ENCODE assay signal across 8 cellular contexts in the genomic region with DNA sequence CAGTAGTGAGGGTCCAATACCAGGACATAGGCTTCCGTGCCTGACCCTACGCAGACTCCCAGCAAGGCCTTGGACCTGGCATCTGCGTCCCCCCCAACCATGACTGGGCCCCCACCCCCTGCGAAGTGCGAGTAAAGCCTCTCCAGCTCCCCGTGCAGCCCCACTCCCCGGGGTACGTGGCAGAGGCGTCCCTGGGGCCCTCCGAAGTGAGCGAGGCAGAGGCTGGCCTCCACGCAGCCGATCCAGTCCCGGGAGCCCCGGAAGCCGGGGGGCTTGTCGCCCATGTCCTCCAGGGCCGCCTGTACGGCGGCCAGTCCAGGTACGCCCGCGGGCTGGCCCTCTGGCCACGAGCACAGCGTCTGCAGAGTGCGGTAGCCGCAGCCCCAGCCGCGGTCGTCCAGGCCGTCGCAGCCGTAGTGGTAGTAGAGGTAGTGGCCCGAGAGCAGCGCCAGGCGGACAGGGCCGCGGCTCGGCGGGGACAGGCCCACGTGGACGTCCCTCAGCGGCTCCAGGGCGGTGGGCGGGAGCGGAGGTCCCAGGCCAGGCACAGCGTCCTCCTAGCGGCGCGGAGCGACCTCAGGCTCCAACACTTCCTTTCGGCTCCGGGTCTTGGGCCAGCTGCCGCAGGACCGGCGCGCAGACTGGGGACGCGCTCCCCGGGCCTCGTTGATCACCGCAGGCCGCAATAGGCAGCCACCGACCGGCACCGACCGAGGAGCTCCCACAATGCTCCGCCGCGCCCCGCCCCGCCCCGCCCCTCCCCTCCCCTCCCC. TPM values are rescaled to one million over a fixed set of nuclear protein-coding genes. Genes with fewer than 3 reads are reported as not detected.
DNase-seq lines count a peak whose midpoint lies in the region; ATAC-seq, FAIRE-seq and TF ChIP-seq lines count a peak whose summit lies in the region.

Gene UFSP1 (minus strand): TSS at position 728 of the 773 bp plus-strand sequence. CDS start 444 bp downstream, at position 284.

- peaks cover 34% of the 10 kb centered on the region for H3K4me1 ChIP-seq in vagina

- peak within 1 kb of the TSS; percentile 93 for H3K27ac ChIP-seq in vagina

- intact Hi-C loops in vagina (cut with DNase I), result no loop called here

- peak; percentile 29 for ATAC-seq in GM21737 (IDR thresholded peaks at IDR 0.05; ENCODE audit: unreplicated experiment)

- TF ChIP-seq POLR2A in GM12892 (IDR thresholded peaks at IDR 0.05; ENCODE audit: low read depth, low read length) (peak; percentile 71; the same call in 1 of the 2 replicates), NB4 (IDR thresholded peaks at IDR 0.05; ENCODE audit: extremely low read depth, insufficient read length) (no peak), vagina (IDR thresholded peaks at IDR 0.05) (no peak)

- peaks cover 36% of the 10 kb centered on the region for H3K36me3 Mint-ChIP-seq in chondrocyte (ENCODE audit: low read depth)
- peaks cover 34% of the 10 kb centered on the region for H3K36me3 Mint-ChIP-seq in mesothelial cell of epicardium

- H3K9me3 Mint-ChIP-seq in chondrocyte (ENCODE audit: low read depth), result no peaks in the 10 kb centered on the region
- H3K9me3 Mint-ChIP-seq in mesothelial cell of epicardium, result no peaks in the 10 kb centered on the region

- peaks cover 6 to 41% of the 10 kb centered on the region in 2 donors for H3K36me3 ChIP-seq in vagina

- TF ChIP-seq CTCF in NB4 (IDR thresholded peaks at IDR 0.05; ENCODE audit: low read depth, low read length), result no peak
- no peak for TF ChIP-seq CTCF in chondrocyte (IDR thresholded peaks at IDR 0.05)
- no peak for TF ChIP-seq CTCF in mesothelial cell of epicardium (IDR thresholded peaks at IDR 0.05; ENCODE audit: unreplicated experiment)
- no peak for TF ChIP-seq CTCF in vagina (IDR thresholded peaks at IDR 0.05)

- H3K9me3 ChIP-seq in vagina, result no peaks in the 10 kb centered on the region

- no peaks in the 10 kb centered on the region for H3K27me3 ChIP-seq in vagina

- peak within 1 kb of the TSS; percentile 74 for H3K4me3 Mint-ChIP-seq in chondrocyte (ENCODE audit: unreplicated experiment)
- H3K4me3 Mint-ChIP-seq in mesothelial cell of epicardium, result peak within 1 kb of the TSS; percentile 77

- DNase-seq in GM12892 (ENCODE audit: insufficient read length) (peak; percentile 75), NB4 (ENCODE audit: low read depth) (no peak), chondrocyte (ENCODE audit: low spot score) (peak; percentile 93), mesothelial cell of epicardium (ENCODE audit: low spot score in 2 of 2, unreplicated experiment in 2 of 2) (peak in 1 of 2 experiments; percentile 61), vagina (ENCODE audit: extremely low spot score in 2 of 2) (no peak), UCSD-AML1 (lab: John Stamatoyannopoulos, UW; ENCODE audit: unreplicated experiment) (no peak)
- DNase-seq in activated effector memory CD4-positive, alpha-beta T cell treated with anti-CD3 and anti-CD28 coated beads, Interleukin-2, amount 50 U/mL, for 16 hours, result no peak

- no peaks in the 10 kb centered on the region for H3K27me3 Mint-ChIP-seq in chondrocyte (ENCODE audit: low read depth)
- no peaks in the 10 kb centered on the region for H3K27me3 Mint-ChIP-seq in mesothelial cell of epicardium (ENCODE audit: low read depth)

- peak within 1 kb of the TSS; percentile 92 for H3K4me3 ChIP-seq in NB4 (ENCODE audit: low read depth, low read length)
- peak within 1 kb of the TSS; percentile 63 to 90 for H3K4me3 ChIP-seq in vagina

- H3K4me1 Mint-ChIP-seq in chondrocyte (ENCODE audit: low read depth), result peaks cover 31% of the 10 kb centered on the region
- H3K4me1 Mint-ChIP-seq in mesothelial cell of epicardium, result peaks cover 38% of the 10 kb centered on the region

- H3K27ac Mint-ChIP-seq in chondrocyte (ENCODE audit: unreplicated experiment) (peak within 1 kb of the TSS; percentile 86), mesothelial cell of epicardium (peak within 1 kb of the TSS; percentile 98)

- FAIRE-seq in GM12892 (lab: Jason Lieb, UNC), result peak; percentile 40

RNA-seq across cellular contexts. Expression of gene UFSP1, which starts in this region (rescaled TPM):
- 0.74 TPM for polyA plus RNA-seq in GM12892 (2012; ENCODE audit: missing spikeins)
- total RNA-seq in chondrocyte (4.1 to 5.0 TPM (median 4.3 TPM) in 3 replicates), mesothelial cell of epicardium (6.0 to 8.0 TPM (median 6.4 TPM) in 3 replicates), vagina (3.4 TPM)

Comparison
In these comparisons a context has a peak if more than half of its experiments do, and no peak if none do; other contexts are left out.
1. DNase-seq: peak in GM12892 (single experiment) and chondrocyte (single experiment); none in NB4 (single experiment), vagina (0 of 2), activated effector memory CD4-positive, alpha-beta T cell treated with anti-CD3 and anti-CD28 coated beads, Interleukin-2, amount 50 U/mL, for 16 hours (single experiment) and UCSD-AML1 (single experiment).